8 cellular contexts compared by ENCODE assay signal in genomic region chr11:108664241-108664640, GRCh38. TPM values are rescaled to one million over a fixed set of nuclear protein-coding genes. Genes with fewer than 3 reads are reported as not detected.
DNase-seq lines count a peak whose midpoint lies in the region; ATAC-seq and TF ChIP-seq lines count a peak whose summit lies in the region.

No MANE protein-coding gene starts in this region.

- H3K27me3 Mint-ChIP-seq in naive B cell, result peaks cover 0 to 5% (median 0%) of the 10 kb centered on the region in 3 donors

- 0 out of 2 replicates have a peak overlapping the region, but pooled peaks have one; percentile 4 for H3K27ac ChIP-seq in ACC112 (ENCODE audit: low read depth, low read length)

- peaks cover 0 to 8% of the 10 kb centered on the region in 2 donors for H3K36me3 Mint-ChIP-seq in naive B cell

- no peak for TF ChIP-seq EP300 in Ishikawa (IDR thresholded peaks at IDR 0.05; ENCODE audit: borderline replicate concordance)

- no peak for TF ChIP-seq CTCF in choroid plexus epithelial cell (conservative IDR thresholded peaks at IDR 0.05; ENCODE audit: low read depth, low read length)

- peak overlapping the region; percentile 96 to 100 (median 100) for H3K27ac Mint-ChIP-seq in naive B cell

- TF ChIP-seq RAD21 in Ishikawa (IDR thresholded peaks at IDR 0.05; ENCODE audit: low read depth), result no peak

- peaks cover 0 to 1% (median 0%) of the 10 kb centered on the region in 7 donors for H3K9me3 Mint-ChIP-seq in naive B cell

- no peaks in the 10 kb centered on the region for H3K27me3 ChIP-seq in ACC112 (ENCODE audit: insufficient read depth, low read length)

- no peak for ATAC-seq in naive B cell (ENCODE audit: low read depth in 2 of 2)
- ATAC-seq in GM19324 (IDR thresholded peaks at IDR 0.05; ENCODE audit: low FRiP score, unreplicated experiment), result no peak

- peaks cover 43% of the 10 kb centered on the region for H3K79me2 ChIP-seq in ACC112 (ENCODE audit: control insufficient read depth, insufficient read depth, low read length, unreplicated experiment)

- H3K4me1 ChIP-seq in ACC112 (ENCODE audit: control insufficient read depth, insufficient read depth, low read length, unreplicated experiment), result peaks cover 22% of the 10 kb centered on the region

- H3K36me3 ChIP-seq in ACC112 (ENCODE audit: insufficient read depth, low read length), result peaks cover 9% of the 10 kb centered on the region; the same call in 1 of the 2 replicates

- peak overlapping the region; percentile 98 to 100 (median 100) for H3K4me3 Mint-ChIP-seq in naive B cell

- peak overlapping the region; percentile 92 for H2AFZ ChIP-seq in ACC112 (ENCODE audit: low read length, unreplicated experiment)

- H3K4me1 Mint-ChIP-seq in naive B cell, result peaks cover 34 to 48% (median 45%) of the 10 kb centered on the region in 3 donors

- DNase-seq in choroid plexus epithelial cell (ENCODE audit: low read depth) (no peak), naive B cell (no peak), HPDE6-E6E7 (ENCODE audit: extremely low spot score) (no peak), NCI-H1092 (lab: John Stamatoyannopoulos, UW) (no peak), amniotic stem cell (lab: John Stamatoyannopoulos, UW) (no peak)

- H3K4me3 ChIP-seq in ACC112 (ENCODE audit: low read depth, low read length) (peak overlapping the region; percentile 84), choroid plexus epithelial cell (ENCODE audit: low read depth, low read length) (peak overlapping the region; percentile 46)

TF ChIP-seq in Ishikawa, 13 proteins besides CTCF, POLR2A, EP300 and RAD21:
- no peak for TF ChIP-seq EGR1 (IDR thresholded peaks at IDR 0.05)
- 0 out of 2 replicates have a peak, but pooled peaks have one; percentile 3 for TF ChIP-seq CEBPB (IDR thresholded peaks at IDR 0.05)

RNA-seq across cellular contexts. Expression of gene DDX10, which starts 0.6 kb away (rescaled TPM):
- polyA plus RNA-seq in naive B cell (ENCODE audit: low read depth in 6 of 6), result 10 to 100 TPM; 14.0 to 24.2 (median 18.9) TPM
